In genomic region chr15:91021516-91022074, GRCh38 we compare ENCODE assay signal across 8 cellular contexts. TPM values are rescaled to one million over a fixed set of nuclear protein-coding genes. Genes with fewer than 3 reads are reported as not detected.
DNase-seq lines count a peak whose midpoint lies in the region; TF ChIP-seq lines count a peak whose summit lies in the region.

No MANE protein-coding gene starts in this region.

- H3K9me3 Mint-ChIP-seq in H9, result no peaks in the 10 kb centered on the region

- no peaks in the 10 kb centered on the region for H3K79me1 ChIP-seq in H9 (ENCODE audit: insufficient read depth, low read depth, low read length, poor library complexity, severe bottlenecking)

- H3K9ac ChIP-seq in BLaER1 (peak overlapping the region; percentile 89), H9 (ENCODE audit: extremely low read depth, insufficient read length, low read length) (peak overlapping the region; percentile 77)

- peaks cover 5 to 7% (median 5%) of the 10 kb centered on the region in 3 experiments; a peak in 4 of 7 replicates for H3K36me3 Mint-ChIP-seq in H9 (ENCODE audit: insufficient read depth in 1 of 3, low read depth in 3 of 3)

- H3K4me1 Mint-ChIP-seq in H9, result peaks cover 16% of the 10 kb centered on the region in 2 experiments

- H2BK20ac ChIP-seq in H9 (ENCODE audit: low read depth, low read length, poor library complexity, severe bottlenecking), result no peak overlapping the region

- H3K14ac ChIP-seq in H9 (ENCODE audit: insufficient read depth, low read length), result peak overlapping the region; percentile 50; the same call in 1 of the 2 replicates

- WGBS in H9 (ENCODE audit: extremely low coverage, insufficient read length, low lambda C conversion rate), result no CpG with 5 or more reads among the region's 4 CpGs

- no peaks in the 10 kb centered on the region for H3K9me3 ChIP-seq in BLaER1
- no peaks in the 10 kb centered on the region for H3K9me3 ChIP-seq in H9 (ENCODE audit: control insufficient read depth, low read depth, low read length)
- H3K9me3 ChIP-seq in SJCRH30 (replicated peaks), result no peaks in the 10 kb centered on the region

- H3K56ac ChIP-seq in H9 (ENCODE audit: insufficient read length, low read depth, low read length), result no peak overlapping the region

- no peak overlapping the region for H2BK15ac ChIP-seq in H9 (ENCODE audit: low read depth, low read length)

- H3K27ac Mint-ChIP-seq in H9, result peak overlapping the region in 2 of 3 experiments; percentile 95; a peak in 3 of 7 replicates

- peaks cover 25% of the 10 kb centered on the region for H3K4me1 ChIP-seq in BLaER1
- H3K4me1 ChIP-seq in H9 (ENCODE audit: insufficient read depth, low read length), result peaks cover 6% of the 10 kb centered on the region; the same call in 1 of the 2 replicates
- H3K4me1 ChIP-seq in SJCRH30, result peaks cover 2% of the 10 kb centered on the region; the same call in 1 of the 2 replicates

- no peak overlapping the region for H2BK120ac ChIP-seq in H9 (ENCODE audit: low read depth, low read length, poor library complexity, severe bottlenecking)

- no peaks in the 10 kb centered on the region; the same call in 1 of the 2 replicates for H3K79me2 ChIP-seq in H9 (ENCODE audit: insufficient read depth, low read length)

- no peak for DNase-seq in H9
- no peak for DNase-seq in SJCRH30
- peak; percentile 41 for DNase-seq in fibroblast of mammary gland (ENCODE audit: low read depth)
- DNase-seq in pons (ENCODE audit: low spot score), result peak; percentile 28
- no peak for DNase-seq in stimulated activated naive CD4-positive, alpha-beta T cell treated with Interleukin-2 at 50 U/mL for 16 hours (lab: John Stamatoyannopoulos, UW)
- DNase-seq in NCI-H510A (lab: John Stamatoyannopoulos, UW), result no peak
- DNase-seq in GM13977 (ENCODE audit: low spot score), result no peak

- H2AFZ ChIP-seq in H9 (ENCODE audit: low read length), result no peak overlapping the region

- no peak for TF ChIP-seq CTCF in H9 (conservative IDR thresholded peaks at IDR 0.05)
- TF ChIP-seq CTCF in fibroblast of mammary gland (conservative IDR thresholded peaks at IDR 0.05; ENCODE audit: control insufficient read depth, insufficient read depth, low read depth, low read length), result no peak
- TF ChIP-seq CTCF in GM13977 (IDR thresholded peaks at IDR 0.05; ENCODE audit: extremely low read depth, insufficient read depth, missing control alignments), result no peak

- H3K4me3 ChIP-seq in BLaER1, result peak overlapping the region; percentile 88
- peak overlapping the region; percentile 78 for H3K4me3 ChIP-seq in SJCRH30
- H3K4me3 ChIP-seq in fibroblast of mammary gland (ENCODE audit: control insufficient read depth, low read depth, low read length), result peak overlapping the region; percentile 82

- no peak overlapping the region for H3K4ac ChIP-seq in H9 (ENCODE audit: low read depth, low read length)

- H3T11ph ChIP-seq in H9 (ENCODE audit: low read length), result no peak overlapping the region

- H3K27me3 Mint-ChIP-seq in H9 (ENCODE audit: low read depth), result no peaks in the 10 kb centered on the region

- H4K5ac ChIP-seq in H9 (ENCODE audit: insufficient read length, low read depth, low read length), result no peak overlapping the region

- H2BK5ac ChIP-seq in H9 (ENCODE audit: insufficient read length, low read length), result no peak overlapping the region

- H3K27ac ChIP-seq in BLaER1 (peak overlapping the region; percentile 77), H9 (ENCODE audit: insufficient read length, low read depth, low read length) (no peak overlapping the region), SJCRH30 (no peak overlapping the region)

- H3K27me3 ChIP-seq in BLaER1 (no peaks in the 10 kb centered on the region), H9 (ENCODE audit: insufficient read depth, low read length) (no peaks in the 10 kb centered on the region), SJCRH30 (no peaks in the 10 kb centered on the region)

- in situ Hi-C loops in GM13977 (cut with MboI; ENCODE audit: low pct_unique_long_range_greater_than_20kb, low sequenced_read_pairs, unreplicated experiment), result no loop called here

- peak overlapping the region; percentile 96 for H3K4me2 ChIP-seq in BLaER1
- peak overlapping the region; percentile 96 for H3K4me2 ChIP-seq in H9 (ENCODE audit: insufficient read depth, insufficient read length, low read length)

- H3K23me2 ChIP-seq in H9 (ENCODE audit: insufficient read length, low read depth, low read length, poor library complexity, severe bottlenecking), result peaks cover 11% of the 10 kb centered on the region

- no peak overlapping the region for H4K8ac ChIP-seq in H9 (replicated peaks; ENCODE audit: insufficient read length, low read depth, low read length)

- no peak overlapping the region for H3K18ac ChIP-seq in H9 (ENCODE audit: insufficient read length, low read depth, low read length)

- H4K20me1 ChIP-seq in BLaER1, result no peaks in the 10 kb centered on the region
- H4K20me1 ChIP-seq in H9 (ENCODE audit: control insufficient read depth, insufficient read depth, insufficient read length), result no peaks in the 10 kb centered on the region

- H3K4me3 Mint-ChIP-seq in H9, result peak overlapping the region; percentile 93 to 96

- H2AK5ac ChIP-seq in H9 (ENCODE audit: insufficient read length, low read length), result no peak overlapping the region

- no peak overlapping the region for H4K91ac ChIP-seq in H9 (ENCODE audit: insufficient read length, low read depth, low read length)

- no peak overlapping the region for H2BK12ac ChIP-seq in H9 (ENCODE audit: insufficient read length, low read depth, low read length)

- H3K23ac ChIP-seq in H9 (ENCODE audit: insufficient read length, low read depth, low read length), result no peak overlapping the region

- peaks cover 20% of the 10 kb centered on the region for H3K36me3 ChIP-seq in BLaER1
- no peaks in the 10 kb centered on the region for H3K36me3 ChIP-seq in SJCRH30

RNA-seq across cellular contexts. Expression of gene VPS33B, which starts 0.8 kb away (rescaled TPM):
- 16.3 and 21.1 TPM in 2 replicates for total RNA-seq in H9 (2021)
- total RNA-seq in SJCRH30 (2014; rRNA removed; shearing (Covaris generic)), result 7.5 and 8.6 TPM in 2 replicates

RNA-seq across cellular contexts. Expression of gene PRC1, which starts 27.3 kb away (rescaled TPM):
- 70.5 and 75.7 TPM in 2 replicates for total RNA-seq in H9 (2021)
- total RNA-seq in SJCRH30 (2014; rRNA removed; shearing (Covaris generic)), result 250 and 275 TPM in 2 replicates

Comparison
In these comparisons a context has a peak if more than half of its experiments do, and no peak if none do; other contexts are left out.
1. DNase-seq: peak in fibroblast of mammary gland (single experiment) and pons (single experiment); none in H9 (single experiment), SJCRH30 (0 of 2), stimulated activated naive CD4-positive, alpha-beta T cell treated with Interleukin-2 at 50 U/mL for 16 hours (single experiment), NCI-H510A (single experiment) and GM13977 (single experiment).
2. Peak in every context shown above with its lines, with median percentiles within 50 percentile points of each other: H3K4me3 ChIP-seq.